In the genomic region with DNA sequence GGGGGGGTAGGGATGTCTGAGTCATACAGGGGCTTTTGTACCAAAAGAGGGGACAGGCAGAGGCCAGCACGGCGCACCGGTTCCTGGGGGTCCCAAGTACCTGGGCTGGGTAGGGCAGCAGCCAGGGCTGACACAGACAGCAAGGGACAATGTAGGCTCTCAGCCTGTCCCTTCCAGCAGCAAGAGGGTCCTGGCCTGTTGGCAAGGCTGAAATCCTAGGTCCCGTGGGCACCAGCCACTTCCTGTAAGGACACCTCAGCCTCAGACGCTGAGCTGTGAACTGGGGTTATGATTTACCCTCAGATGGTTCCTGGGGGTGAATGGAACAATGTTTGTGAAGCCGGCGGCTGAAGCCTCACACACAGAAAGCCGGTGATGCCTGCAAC, we compare ENCODE assay signal across 17 cellular contexts. TPM values are rescaled to one million over a fixed set of nuclear protein-coding genes. Genes with fewer than 3 reads are reported as not detected.
A peak's percentile ranks its signal among the peaks of the same experiment; 100 is the strongest.
DNase-seq lines count a peak whose midpoint lies in the region; ATAC-seq, FAIRE-seq and TF ChIP-seq lines count a peak whose summit lies in the region.
"Had no signal": no experiment of that assay in that cellular context is flagged by ENCODE, and none has a peak within 500 bp of the region (broad histone marks: within the 10 kb centered on the region; RNA-seq: fewer than 3 reads in every experiment).

No MANE protein-coding gene starts in this region.

- H3K4me1 Mint-ChIP-seq in astrocyte (ENCODE audit: low read depth, unreplicated experiment) (peaks cover 21% of the 10 kb centered on the region), natural killer cell (peaks cover 32 to 55% of the 10 kb centered on the region in 2 donors)

- DNase-seq in Right ventricle myocardium inferior (ENCODE audit: missing footprints), result peak; percentile 53
- DNase-seq in cardiac septum (ENCODE audit: low spot score), result no peak
- no peak for DNase-seq in astrocyte (ENCODE audit: low read depth)
- no peak for DNase-seq in natural killer cell
- DNase-seq in upper lobe of right lung, result peak; percentile 60
- no peak for DNase-seq in NCI-H1048 (lab: John Stamatoyannopoulos, UW)
- DNase-seq in NCI-H82 treated with DMSO at 0.1 percent for 48 hours (lab: John Stamatoyannopoulos, UW; ENCODE audit: unreplicated experiment), result no peak
- DNase-seq: activated CD4-positive, alpha-beta T cell treated with anti-CD3 and anti-CD28 coated beads for 48 hours; effector memory CD4-positive, alpha-beta T cell; foreskin fibroblast; MM.1S had no signal

- TF ChIP-seq CTCF in astrocyte (IDR thresholded peaks at IDR 0.05; ENCODE audit: insufficient read depth, low read depth, low read length), result no peak
- no peak for TF ChIP-seq CTCF in natural killer cell (IDR thresholded peaks at IDR 0.05)
- TF ChIP-seq CTCF in upper lobe of right lung (IDR thresholded peaks at IDR 0.05), result no peak

- H3K27me3 Mint-ChIP-seq in astrocyte (ENCODE audit: low read depth, unreplicated experiment) (no peaks in the 10 kb centered on the region), natural killer cell (ENCODE audit: low read depth in 2 of 2) (no peaks in the 10 kb centered on the region)

- H3K36me3 ChIP-seq in astrocyte (ENCODE audit: insufficient read depth, low read length) (no peaks in the 10 kb centered on the region), upper lobe of right lung (peaks cover 9% of the 10 kb centered on the region)

- H3K36me3 Mint-ChIP-seq in astrocyte (ENCODE audit: low read depth, unreplicated experiment), result no peaks in the 10 kb centered on the region
- H3K36me3 Mint-ChIP-seq in natural killer cell, result no peaks in the 10 kb centered on the region

- ATAC-seq in Right ventricle myocardium inferior (no peak), natural killer cell (peak; percentile 63 to 75 (median 69)), upper lobe of right lung (no peak), GM18511 (IDR thresholded peaks at IDR 0.05; ENCODE audit: unreplicated experiment) (no peak)
- ATAC-seq: naive thymus-derived CD8-positive, alpha-beta T cell had no signal

- H3K9me3 ChIP-seq in astrocyte (ENCODE audit: insufficient read depth, low read depth, low read length) (no peaks in the 10 kb centered on the region), upper lobe of right lung (no peaks in the 10 kb centered on the region)
- H3K9me3 ChIP-seq: suprapubic skin had no signal

- H3K79me2 ChIP-seq in astrocyte (ENCODE audit: insufficient read depth, low read length), result peaks cover 52% of the 10 kb centered on the region

- H3K9me3 Mint-ChIP-seq in astrocyte (ENCODE audit: unreplicated experiment) (no peaks in the 10 kb centered on the region), natural killer cell (no peaks in the 10 kb centered on the region)
- H3K9me3 Mint-ChIP-seq: activated T-helper 1 cell treated with anti-CD3 and anti-CD28 coated beads, Interleukin-12 subunit alpha, Interleukin-12 subunit beta, Interleukin-2, Interleukin-4 antibody, amounts not matched to agents 30 ng/mL and 10 ng/mL and 1 ng/mL, durations not matched to agents 14 hours and 24 hours and 36 hours; naive thymus-derived CD8-positive, alpha-beta T cell; T-helper 1 cell treated with Interleukin-12 subunit alpha and Interleukin-12 subunit beta and Interleukin-4 antibody, amounts not matched to agents 30 μg/mL and 1 μg/mL, for 36 hours had no signal

- H4K20me1 ChIP-seq in astrocyte (ENCODE audit: insufficient read depth, low read length), result peaks cover 73% of the 10 kb centered on the region

- intact Hi-C loops in Right ventricle myocardium inferior (cut with DNase I) (loop anchor here (5.0 kb wide), 2 partner anchors 39 to 69 kb away; no protein-coding TSS in a partner anchor), cardiac septum (cut with DNase I) (loop anchor here (2.0 to 5.0 kb wide), 3 partner anchors 39 to 61 kb away; no protein-coding TSS in a partner anchor), natural killer cell (cut with micrococcal nuclease) (no loop called here), upper lobe of right lung (cut with DNase I) (no loop called here)

- H3K9ac ChIP-seq in astrocyte (ENCODE audit: low read length), result no peak overlapping the region

- H3K4me1 ChIP-seq in astrocyte (ENCODE audit: insufficient read depth, low read length), result peaks cover 36% of the 10 kb centered on the region
- peaks cover 39% of the 10 kb centered on the region for H3K4me1 ChIP-seq in upper lobe of right lung

- no peak overlapping the region for H3K4me3 ChIP-seq in astrocyte (ENCODE audit: insufficient read depth, low read depth, low read length)
- H3K4me3 ChIP-seq in upper lobe of right lung, result no peak overlapping the region
- H3K4me3 ChIP-seq: suprapubic skin had no signal

- no peak overlapping the region for H3K27ac ChIP-seq in astrocyte (ENCODE audit: low read depth, low read length)
- peak overlapping the region; percentile 61 for H3K27ac ChIP-seq in upper lobe of right lung
- H3K27ac ChIP-seq: HL-60, suprapubic skin had no signal

- FAIRE-seq in astrocyte (lab: Jason Lieb, UNC), result no peak

- H3K27me3 ChIP-seq in astrocyte (ENCODE audit: insufficient read depth, low read length), result no peaks in the 10 kb centered on the region
- no peaks in the 10 kb centered on the region for H3K27me3 ChIP-seq in upper lobe of right lung
- H3K27me3 ChIP-seq: suprapubic skin had no signal

- H3K4me3 Mint-ChIP-seq in astrocyte (ENCODE audit: unreplicated experiment), result no peak overlapping the region
- no peak overlapping the region for H3K4me3 Mint-ChIP-seq in natural killer cell
- H3K4me3 Mint-ChIP-seq: activated T-helper 1 cell treated with anti-CD3 and anti-CD28 coated beads, Interleukin-12 subunit alpha, Interleukin-12 subunit beta, Interleukin-2, Interleukin-4 antibody, amounts not matched to agents 30 ng/mL and 10 ng/mL and 1 ng/mL, durations not matched to agents 14 hours and 24 hours and 36 hours; T-helper 1 cell treated with Interleukin-12 subunit alpha and Interleukin-12 subunit beta and Interleukin-4 antibody, amounts not matched to agents 30 μg/mL and 1 μg/mL, for 36 hours had no signal

- H3K4me2 ChIP-seq in astrocyte (ENCODE audit: low read length), result no peak overlapping the region

- no peak overlapping the region for H2AFZ ChIP-seq in astrocyte (ENCODE audit: low read depth, low read length)

- H3K27ac Mint-ChIP-seq in astrocyte (ENCODE audit: unreplicated experiment), result peak overlapping the region; percentile 12
- H3K27ac Mint-ChIP-seq in natural killer cell, result peak overlapping the region in 1 of 2 donors; percentile 54
- H3K27ac Mint-ChIP-seq: activated T-helper 1 cell treated with anti-CD3 and anti-CD28 coated beads, Interleukin-12 subunit alpha, Interleukin-12 subunit beta, Interleukin-2, Interleukin-4 antibody, amounts not matched to agents 30 ng/mL and 10 ng/mL and 1 ng/mL, durations not matched to agents 14 hours and 24 hours and 36 hours; T-helper 1 cell treated with Interleukin-12 subunit alpha and Interleukin-12 subunit beta and Interleukin-4 antibody, amounts not matched to agents 30 μg/mL and 1 μg/mL, for 36 hours had no signal

RNA-seq across cellular contexts. Expression of gene NACC2, which starts 41.3 kb away (rescaled TPM):
- 37.0 TPM for total RNA-seq in Right ventricle myocardium inferior
- 57.8 TPM for total RNA-seq in cardiac septum
- total RNA-seq in astrocyte, result 31.3 and 34.0 TPM in 2 replicates
- total RNA-seq in natural killer cell, result 10 to 100 TPM; 14.5 to 21.6 (median 21.2) TPM
- 33.5 TPM for total RNA-seq in upper lobe of right lung

Comparison
In these comparisons a context has a peak if more than half of its experiments do, and no peak if none do; other contexts are left out.
1. DNase-seq: peak in Right ventricle myocardium inferior (single experiment) and upper lobe of right lung (single experiment); none in cardiac septum (single experiment), astrocyte (single experiment), natural killer cell (single experiment), NCI-H1048 (single experiment) and NCI-H82 treated with DMSO at 0.1 percent for 48 hours (single experiment).
2. ATAC-seq: peak in natural killer cell (3 of 3); none in Right ventricle myocardium inferior (single experiment), upper lobe of right lung (single experiment) and GM18511 (single experiment).
3. intact Hi-C loops: an anchor here in Right ventricle myocardium inferior (5.0 kb wide) and cardiac septum (2.0 to 5.0 kb wide); none called in natural killer cell and upper lobe of right lung.